ENCODE assay signal across 17 cellular contexts in genomic region chr1:101275672-101276071, GRCh38.
"Had no signal": no experiment of that assay in that cellular context is flagged by ENCODE, and none has a peak within 500 bp of the region (broad histone marks: within the 10 kb centered on the region; RNA-seq: fewer than 3 reads in every experiment).

No MANE protein-coding gene starts in this region.

- H3K27me3 Mint-ChIP-seq: naive B cell, progenitor cell of endocrine pancreas had no signal

- H3K4me3 Mint-ChIP-seq: dendritic cell treated with granulocyte-macrophage colony-stimulating factor and Interleukin-4, amounts not matched to agents 40 ng/mL and 50 ng/mL, for 4 days; endodermal cell; naive B cell; neural crest cell had no signal

- H3K27ac Mint-ChIP-seq: dendritic cell treated with granulocyte-macrophage colony-stimulating factor and Interleukin-4, amounts not matched to agents 40 ng/mL and 50 ng/mL, for 4 days; endodermal cell; progenitor cell of endocrine pancreas had no signal

- H3K27me3 ChIP-seq: heart left ventricle, ovary had no signal

- H3K36me3 Mint-ChIP-seq: naive B cell had no signal

- H3K9me3 Mint-ChIP-seq: dendritic cell treated with granulocyte-macrophage colony-stimulating factor and Interleukin-4, amounts not matched to agents 40 ng/mL and 50 ng/mL, for 4 days had no signal

- H3K36me3 ChIP-seq: heart left ventricle, ovary had no signal

- H3K9me3 ChIP-seq: ovary had no signal

- ATAC-seq: heart left ventricle, right cardiac atrium had no signal

- DNase-seq: endodermal cell; erythroblast; heart left ventricle; hippocampal formation; kidney glomerular epithelial cell; mesendoderm; naive B cell; nucleus accumbens; ovary; right cardiac atrium; small intestine; stimulated activated CD4-positive, alpha-beta T cell treated with anti-CD3 and anti-CD28 coated beads, Interleukin-12 subunit alpha, Interleukin-12 subunit beta, amount 100 ng/mL, for 4 hours; stimulated activated naive CD4-positive, alpha-beta T cell; trophoblast cell had no signal

- H3K27ac ChIP-seq: heart left ventricle, ovary had no signal

- H3K4me1 Mint-ChIP-seq: neural crest cell had no signal

- H3K4me3 ChIP-seq: heart left ventricle, ovary had no signal
